Comparison of ENCODE assay signal across 31 cellular contexts in the genomic region with DNA sequence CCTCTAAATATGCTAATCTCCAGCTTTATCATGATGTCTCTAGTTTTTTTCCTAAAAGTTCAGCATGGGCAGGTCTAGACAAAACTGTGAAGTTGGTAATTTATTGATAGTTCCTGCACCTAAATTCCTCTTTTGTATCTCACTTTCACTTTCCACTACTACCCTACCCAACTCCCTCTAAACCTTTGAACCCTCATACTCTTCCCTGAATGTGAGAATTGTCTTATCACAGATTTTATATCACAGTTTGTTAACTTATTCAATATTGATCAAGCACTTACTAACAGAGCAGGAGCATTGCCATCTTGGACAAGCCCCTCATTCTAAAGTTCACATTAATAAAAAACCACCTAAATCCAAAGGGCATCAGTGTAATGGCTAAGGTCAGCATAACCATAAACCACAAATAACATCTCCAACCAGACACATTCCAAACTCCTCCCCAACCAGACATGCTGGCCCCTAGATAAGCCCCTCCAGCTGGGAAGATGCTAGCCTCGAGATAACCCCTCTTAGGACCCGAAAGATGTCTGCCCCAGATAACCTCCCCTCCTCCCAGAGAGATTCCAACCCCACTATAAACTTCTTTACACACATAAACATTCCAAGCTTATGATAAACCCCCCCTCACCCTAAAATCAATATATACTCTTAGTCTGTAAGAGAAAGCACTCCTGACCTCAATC.
"Had no signal": no experiment of that assay in that cellular context is flagged by ENCODE, and none has a peak within 500 bp of the region (broad histone marks: within the 10 kb centered on the region; RNA-seq: fewer than 3 reads in every experiment).

No MANE protein-coding gene starts in this region.

- H3K9me3 Mint-ChIP-seq: activated B cell treated with CpG ODN at 0.5 μM for 24 hours had no signal

- H3K27ac Mint-ChIP-seq: activated B cell treated with CpG ODN at 0.5 μM for 24 hours; activated CD8-positive, alpha-beta T cell treated with anti-CD3 and anti-CD28 coated beads for 36 hours; activated naive CD4-positive, alpha-beta T cell treated with anti-CD3 and anti-CD28 coated beads, Interleukin-2, amount 50 U/mL, for 24 hours; activated naive CD8-positive, alpha-beta T cell treated with anti-CD3 and anti-CD28 coated beads, Interleukin-2, amount 50 U/mL, for 24 hours; activated T-helper 17 cell treated with anti-CD3 and anti-CD28 coated beads, Interleukin-2, amount 50 U/mL, for 72 hours; effector memory CD8-positive, alpha-beta T cell; progenitor cell of endocrine pancreas; stimulated activated effector memory CD8-positive, alpha-beta T cell treated with anti-CD3 and anti-CD28 coated beads, Interleukin-12 subunit alpha, Interleukin-12 subunit beta, amount 100 ng/mL, for 72 hours; stimulated activated naive CD8-positive, alpha-beta T cell treated with anti-CD3 and anti-CD28 coated beads, Interleukin-15, Interleukin-2, amounts not matched to agents 100 ng/mL and 50 ng/mL, for 24 hours; T-helper 17 cell; type B pancreatic cell had no signal

- H3K27ac ChIP-seq: lower lobe of right lung, neutrophil, ovary, skin epidermis, uterus had no signal

- H3K36me3 ChIP-seq: lower lobe of right lung, neutrophil, ovary, uterus had no signal

- H3K27me3 ChIP-seq: neutrophil, ovary, uterus had no signal

- H3K9me3 ChIP-seq: lower lobe of right lung, neutrophil, ovary, uterus had no signal

- H3K36me3 Mint-ChIP-seq: stimulated activated effector memory CD8-positive, alpha-beta T cell treated with anti-CD3 and anti-CD28 coated beads, Interleukin-12 subunit alpha, Interleukin-12 subunit beta, amount 100 ng/mL, for 72 hours; type B pancreatic cell had no signal

- H3K4me1 Mint-ChIP-seq: activated B cell treated with CpG ODN at 0.5 μM for 24 hours; activated naive CD4-positive, alpha-beta T cell treated with anti-CD3 and anti-CD28 coated beads, Interleukin-2, amount 50 U/mL, for 24 hours; activated naive CD8-positive, alpha-beta T cell treated with anti-CD3 and anti-CD28 coated beads, Interleukin-2, amount 50 U/mL, for 24 hours; activated T-helper 17 cell treated with anti-CD3 and anti-CD28 coated beads, Interleukin-2, amount 50 U/mL, for 72 hours; stimulated activated effector memory CD8-positive, alpha-beta T cell treated with anti-CD3 and anti-CD28 coated beads, Interleukin-12 subunit alpha, Interleukin-12 subunit beta, amount 100 ng/mL, for 72 hours; T-helper 17 cell had no signal

- ATAC-seq: activated CD8-positive, alpha-beta T cell treated with anti-CD3 and anti-CD28 coated beads for 36 hours; activated naive CD8-positive, alpha-beta T cell treated with anti-CD3 and anti-CD28 coated beads, Interleukin-2, amount 50 U/mL, for 24 hours; activated T-cell treated with anti-CD3 and anti-CD28 coated beads, Interleukin-2, amount 50 U/mL, for 4 hours; activated T-helper 17 cell treated with anti-CD3 and anti-CD28 coated beads, Interleukin-2, amount 50 U/mL, for 72 hours; effector memory CD8-positive, alpha-beta T cell; lower lobe of right lung; sciatic nerve; stimulated activated effector memory CD8-positive, alpha-beta T cell treated with anti-CD3 and anti-CD28 coated beads, Interleukin-12 subunit alpha, Interleukin-12 subunit beta, amount 100 ng/mL, for 72 hours; T-helper 17 cell had no signal

- DNase-seq: activated B cell treated with CpG ODN at 0.5 μM for 24 hours; activated CD4-positive, alpha-beta T cell treated with anti-CD3 and anti-CD28 coated beads, Interleukin-2, amount 50 U/mL, for 1 hour; activated CD8-positive, alpha-beta T cell treated with anti-CD3 and anti-CD28 coated beads for 36 hours; activated gamma-delta T cell treated with Interleukin-2 at 50 U/mL for 16 hours; activated naive CD8-positive, alpha-beta T cell treated with anti-CD3 and anti-CD28 coated beads, Interleukin-2, amount 50 U/mL, for 24 hours; activated T-cell treated with anti-CD3 and anti-CD28 coated beads, Interleukin-2, amount 50 U/mL, for 4 hours; amygdala; caudate nucleus; cortex of kidney; effector memory CD8-positive, alpha-beta T cell; foreskin fibroblast; head of caudate nucleus; hippocampal formation; kidney; lower lobe of right lung; mesenchymal stem cell; ovary; stimulated activated CD4-positive, alpha-beta T cell treated with anti-CD3 and anti-CD28 coated beads, Interleukin-4, amount 100 ng/mL, for 24 hours; T-helper 17 cell; T1000; uterus had no signal

- H3K27me3 Mint-ChIP-seq: activated B cell treated with CpG ODN at 0.5 μM for 24 hours; activated CD8-positive, alpha-beta T cell treated with anti-CD3 and anti-CD28 coated beads for 36 hours; activated naive CD8-positive, alpha-beta T cell treated with anti-CD3 and anti-CD28 coated beads, Interleukin-2, amount 50 U/mL, for 24 hours; activated T-helper 17 cell treated with anti-CD3 and anti-CD28 coated beads, Interleukin-2, amount 50 U/mL, for 72 hours; effector memory CD8-positive, alpha-beta T cell; progenitor cell of endocrine pancreas; stimulated activated naive CD8-positive, alpha-beta T cell treated with anti-CD3 and anti-CD28 coated beads, Interleukin-15, Interleukin-2, amounts not matched to agents 100 ng/mL and 50 ng/mL, for 24 hours; T-helper 17 cell; type B pancreatic cell had no signal

- H3K4me3 ChIP-seq: lower lobe of right lung, ovary, skin epidermis, uterus had no signal

- H3K4me3 Mint-ChIP-seq: activated B cell treated with CpG ODN at 0.5 μM for 24 hours; activated CD8-positive, alpha-beta T cell treated with anti-CD3 and anti-CD28 coated beads for 36 hours; activated naive CD4-positive, alpha-beta T cell treated with anti-CD3 and anti-CD28 coated beads, Interleukin-2, amount 50 U/mL, for 24 hours; activated naive CD8-positive, alpha-beta T cell treated with anti-CD3 and anti-CD28 coated beads, Interleukin-2, amount 50 U/mL, for 24 hours; activated T-cell treated with anti-CD3 and anti-CD28 coated beads, Interleukin-2, amount 50 U/mL, for 4 hours; activated T-helper 17 cell treated with anti-CD3 and anti-CD28 coated beads, Interleukin-2, amount 50 U/mL, for 72 hours; effector memory CD8-positive, alpha-beta T cell; nephron; stimulated activated effector memory CD8-positive, alpha-beta T cell treated with anti-CD3 and anti-CD28 coated beads, Interleukin-12 subunit alpha, Interleukin-12 subunit beta, amount 100 ng/mL, for 72 hours; stimulated activated naive CD8-positive, alpha-beta T cell treated with anti-CD3 and anti-CD28 coated beads, Interleukin-15, Interleukin-2, amounts not matched to agents 100 ng/mL and 50 ng/mL, for 24 hours; T-helper 17 cell; type B pancreatic cell had no signal

- H3K4me1 ChIP-seq: lower lobe of right lung, uterus had no signal
